8 cellular contexts compared by ENCODE assay signal in the genomic region with DNA sequence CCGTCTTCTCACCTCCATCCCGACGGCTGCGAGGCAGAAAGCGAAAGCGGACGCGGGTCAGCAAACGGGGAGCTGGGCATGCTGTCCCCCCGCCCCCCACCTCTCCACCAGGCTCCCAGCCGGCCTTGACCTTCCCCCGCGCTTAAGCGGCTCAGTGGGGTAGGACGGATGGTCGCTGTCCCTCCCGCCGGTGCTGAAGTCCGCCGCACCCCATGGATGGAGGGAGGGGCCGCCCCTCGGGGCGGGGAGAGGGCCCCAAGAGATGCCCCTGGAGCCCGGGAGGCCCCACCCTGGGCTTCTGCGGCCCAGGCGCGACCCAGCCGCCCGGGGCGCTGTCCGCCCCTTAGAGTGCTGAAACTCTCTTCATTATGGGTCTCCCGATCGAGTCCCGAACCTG. TPM values are rescaled to one million over a fixed set of nuclear protein-coding genes. Genes with fewer than 3 reads are reported as not detected.
DNase-seq lines count a peak whose midpoint lies in the region; ATAC-seq and TF ChIP-seq lines count a peak whose summit lies in the region.

A gene (minus strand): TSS at position 48 of the 397 bp plus-strand sequence. CDS start 188 bp downstream, outside the sequence.

- H3K36me3 Mint-ChIP-seq in T-helper 1 cell treated with Interleukin-12 subunit alpha and Interleukin-12 subunit beta and Interleukin-4 antibody, amounts not matched to agents 30 μg/mL and 1 μg/mL, for 36 hours (ENCODE audit: low read depth) = no peaks in the 10 kb centered on the region

- in situ Hi-C loops in astrocyte of the spinal cord (cut with HindIII; ENCODE audit: low sequenced_read_pairs) = no loop called here

- H3K36me3 ChIP-seq in iPS DF 6.9 (ENCODE audit: control insufficient read depth, insufficient read depth, low read length) (no peaks in the 10 kb centered on the region; the same call in 1 of the 2 replicates), skeletal muscle satellite cell (ENCODE audit: insufficient read depth, low read length) (no peaks in the 10 kb centered on the region)

- no CpG with 5 or more reads among the region's 34 CpGs for WGBS in iPS DF 6.9 (ENCODE audit: insufficient coverage, insufficient read length)

- H3K27ac Mint-ChIP-seq in T-helper 1 cell treated with Interleukin-12 subunit alpha and Interleukin-12 subunit beta and Interleukin-4 antibody, amounts not matched to agents 30 μg/mL and 1 μg/mL, for 36 hours = no peak within 1 kb of the TSS

- no peak within 1 kb of the TSS for H3K27ac ChIP-seq in iPS DF 6.9 (ENCODE audit: low read length)

- ATAC-seq in HG03354 (IDR thresholded peaks at IDR 0.05; ENCODE audit: poor library complexity, severe bottlenecking, unreplicated experiment) = no peak

- H3K4me3 Mint-ChIP-seq in T-helper 1 cell treated with Interleukin-12 subunit alpha and Interleukin-12 subunit beta and Interleukin-4 antibody, amounts not matched to agents 30 μg/mL and 1 μg/mL, for 36 hours = peak within 1 kb of the TSS; percentile 38

- peak within 1 kb of the TSS; percentile 56 for H3K9ac ChIP-seq in skeletal muscle satellite cell (ENCODE audit: low read depth, low read length)

- H3K27me3 ChIP-seq in iPS DF 6.9 (ENCODE audit: control insufficient read depth, insufficient read depth, low read length) = no peaks in the 10 kb centered on the region
- peaks cover 41% of the 10 kb centered on the region for H3K27me3 ChIP-seq in skeletal muscle satellite cell (ENCODE audit: control insufficient read depth, insufficient read depth, low read length)

- H3K4me3 ChIP-seq in GM12865 (ENCODE audit: low read depth, low read length) (no peak within 1 kb of the TSS), astrocyte of the spinal cord (ENCODE audit: low read depth, low read length) (no peak within 1 kb of the TSS), iPS DF 6.9 (ENCODE audit: low read length) (peak within 1 kb of the TSS; percentile 50; the same call in 1 of the 2 replicates), skeletal muscle satellite cell (ENCODE audit: low read length) (peak within 1 kb of the TSS; percentile 82)

- no peaks in the 10 kb centered on the region for H3K9me3 ChIP-seq in iPS DF 6.9 (ENCODE audit: control insufficient read depth, insufficient read depth, low read length)
- H3K9me3 ChIP-seq in skeletal muscle satellite cell (replicated peaks; ENCODE audit: low read length) = no peaks in the 10 kb centered on the region

- H3K4me1 Mint-ChIP-seq in T-helper 1 cell treated with Interleukin-12 subunit alpha and Interleukin-12 subunit beta and Interleukin-4 antibody, amounts not matched to agents 30 μg/mL and 1 μg/mL, for 36 hours (ENCODE audit: low read depth) = peaks cover 5% of the 10 kb centered on the region

- H3K27me3 Mint-ChIP-seq in T-helper 1 cell treated with Interleukin-12 subunit alpha and Interleukin-12 subunit beta and Interleukin-4 antibody, amounts not matched to agents 30 μg/mL and 1 μg/mL, for 36 hours (ENCODE audit: low read depth) = peaks cover 56% of the 10 kb centered on the region

- peaks cover 2% of the 10 kb centered on the region; the same call in 1 of the 2 replicates for H3K4me1 ChIP-seq in iPS DF 6.9 (ENCODE audit: control insufficient read depth, insufficient read depth, low read length)
- H3K4me1 ChIP-seq in skeletal muscle satellite cell (ENCODE audit: control insufficient read depth, insufficient read depth, low read length) = peaks cover 8% of the 10 kb centered on the region

- DNase-seq in GM12865 (ENCODE audit: low read depth) = peak; percentile 6
- DNase-seq in astrocyte of the spinal cord (ENCODE audit: low read depth, low spot score) = peak; percentile 32
- DNase-seq in iPS DF 6.9 (ENCODE audit: low read depth, low spot score) = peak; percentile 58
- no peak for DNase-seq in occipital lobe (lab: John Stamatoyannopoulos, UW)
- DNase-seq in DMS114 treated with DMSO at 0.1 percent for 48 hours (lab: John Stamatoyannopoulos, UW; ENCODE audit: unreplicated experiment) = no peak

- no peak for TF ChIP-seq CTCF in GM12865 (IDR thresholded peaks at IDR 0.05; ENCODE audit: insufficient read depth, low read depth, low read length, missing control alignments)
- peak; percentile 1 for TF ChIP-seq CTCF in astrocyte of the spinal cord (IDR thresholded peaks at IDR 0.05; ENCODE audit: low read depth, low read length)

- H3K9me3 Mint-ChIP-seq in T-helper 1 cell treated with Interleukin-12 subunit alpha and Interleukin-12 subunit beta and Interleukin-4 antibody, amounts not matched to agents 30 μg/mL and 1 μg/mL, for 36 hours = no peaks in the 10 kb centered on the region

- peak within 1 kb of the TSS; percentile 100 for H3K4me2 ChIP-seq in skeletal muscle satellite cell (ENCODE audit: low read length)

RNA-seq across cellular contexts. Expression of the gene that starts here (rescaled TPM):
- total RNA-seq in skeletal muscle satellite cell (2012; rRNA removed) = 0.25 and 0.87 TPM in 2 replicates
- 5.8 TPM for total RNA-seq in occipital lobe

Comparison
In these comparisons a context has a peak if more than half of its experiments do, and no peak if none do; other contexts are left out.
1. DNase-seq: peak in GM12865 (single experiment), astrocyte of the spinal cord (single experiment) and iPS DF 6.9 (single experiment); none in occipital lobe (single experiment) and DMS114 treated with DMSO at 0.1 percent for 48 hours (single experiment).
2. H3K4me3 ChIP-seq: peak in iPS DF 6.9 (single experiment) and skeletal muscle satellite cell (single experiment); none in GM12865 (single experiment) and astrocyte of the spinal cord (single experiment).